ENCODE assay signal across 1 cellular context in the genomic region with DNA sequence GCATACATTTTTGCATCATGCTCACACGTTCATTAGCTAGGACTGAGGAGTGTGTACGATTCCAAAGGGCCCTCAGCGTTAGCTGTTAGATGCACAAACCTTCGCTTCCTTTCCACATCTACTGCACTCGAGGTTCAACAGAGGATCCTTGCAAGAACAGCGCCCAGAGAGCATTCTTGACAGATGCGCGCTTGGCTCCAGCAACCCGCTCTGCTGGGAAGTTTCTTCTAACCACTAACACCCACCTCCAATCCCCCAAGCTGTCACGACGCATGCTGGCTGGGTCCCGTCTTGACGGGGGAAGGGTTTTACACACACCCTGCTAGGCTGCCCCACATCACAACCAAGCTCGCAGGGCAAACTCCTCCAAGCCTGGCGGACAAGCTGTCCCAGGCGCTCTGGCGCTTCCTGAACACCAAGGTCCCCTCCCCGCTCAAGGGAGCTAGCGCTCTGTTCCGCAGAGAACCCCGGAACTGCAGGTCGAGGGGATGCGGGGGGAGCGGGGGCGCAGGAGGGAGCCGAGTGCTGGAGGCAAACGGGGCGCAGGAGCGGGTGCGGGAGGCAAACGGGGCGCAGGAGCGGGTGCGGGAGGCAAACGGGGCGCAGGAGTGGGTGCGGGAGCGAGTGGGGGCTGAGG.
TF ChIP-seq lines count a peak whose summit lies in the region.

No MANE protein-coding gene starts in this region.

TF ChIP-seq in WTC11, 78 proteins besides CTCF, POLR2A, EP300 and RAD21 (continued from another document):
- TF ChIP-seq, protein P1, sequence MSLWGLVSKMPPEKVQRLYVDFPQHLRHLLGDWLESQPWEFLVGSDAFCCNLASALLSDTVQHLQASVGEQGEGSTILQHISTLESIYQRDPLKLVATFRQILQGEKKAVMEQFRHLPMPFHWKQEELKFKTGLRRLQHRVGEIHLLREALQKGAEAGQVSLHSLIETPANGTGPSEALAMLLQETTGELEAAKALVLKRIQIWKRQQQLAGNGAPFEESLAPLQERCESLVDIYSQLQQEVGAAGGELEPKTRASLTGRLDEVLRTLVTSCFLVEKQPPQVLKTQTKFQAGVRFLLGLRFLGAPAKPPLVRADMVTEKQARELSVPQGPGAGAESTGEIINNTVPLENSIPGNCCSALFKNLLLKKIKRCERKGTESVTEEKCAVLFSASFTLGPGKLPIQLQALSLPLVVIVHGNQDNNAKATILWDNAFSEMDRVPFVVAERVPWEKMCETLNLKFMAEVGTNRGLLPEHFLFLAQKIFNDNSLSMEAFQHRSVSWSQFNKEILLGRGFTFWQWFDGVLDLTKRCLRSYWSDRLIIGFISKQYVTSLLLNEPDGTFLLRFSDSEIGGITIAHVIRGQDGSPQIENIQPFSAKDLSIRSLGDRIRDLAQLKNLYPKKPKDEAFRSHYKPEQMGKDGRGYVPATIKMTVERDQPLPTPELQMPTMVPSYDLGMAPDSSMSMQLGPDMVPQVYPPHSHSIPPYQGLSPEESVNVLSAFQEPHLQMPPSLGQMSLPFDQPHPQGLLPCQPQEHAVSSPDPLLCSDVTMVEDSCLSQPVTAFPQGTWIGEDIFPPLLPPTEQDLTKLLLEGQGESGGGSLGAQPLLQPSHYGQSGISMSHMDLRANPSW (CRISPR knock-in tag; conservative IDR thresholded peaks at IDR 0.05; ENCODE audit: low read depth): no peak
- TF ChIP-seq FOXP1 (CRISPR knock-in tag; IDR thresholded peaks at IDR 0.05; ENCODE audit: borderline replicate concordance) (no peak), ZNF263 (CRISPR knock-in tag; IDR thresholded peaks at IDR 0.05; ENCODE audit: low read depth) (no peak), TEAD1 (CRISPR knock-in tag; IDR thresholded peaks at IDR 0.05) (no peak)
